Comparison of ENCODE assay signal across 21 cellular contexts in genomic region chr10:111473361-111473760, GRCh38.
"Had no signal": no experiment of that assay in that cellular context is flagged by ENCODE, and none has a peak within 500 bp of the region (broad histone marks: within the 10 kb centered on the region; RNA-seq: fewer than 3 reads in every experiment).

No MANE protein-coding gene starts in this region.

- DNase-seq: colonic mucosa; effector CD4-positive, alpha-beta T cell; endodermal cell; esophagus squamous epithelium; foreskin fibroblast; left colon; left ventricle myocardium superior; naive thymus-derived CD4-positive, alpha-beta T cell; nephron progenitor cell; psoas muscle; retina; spleen; stimulated activated CD4-positive, alpha-beta T cell treated with anti-CD3 and anti-CD28 coated beads, Interleukin-15, amount 100 ng/mL, for 24 hours; stimulated activated CD4-positive, alpha-beta T cell treated with anti-CD3 and anti-CD28 coated beads, Interleukin-1b, Interleukin-23, amount 100 ng/mL, for 48 hours; stimulated activated CD4-positive, alpha-beta T cell treated with anti-CD3 and anti-CD28 coated beads, Interleukin-4, amount 100 ng/mL, for 4 hours; stimulated activated naive CD4-positive, alpha-beta T cell treated with Interleukin-2 at 50 U/mL for 16 hours; thyroid gland; upper lobe of left lung; uterus had no signal

- H3K27ac Mint-ChIP-seq: endodermal cell; naive thymus-derived CD4-positive, alpha-beta T cell; nephron progenitor cell had no signal

- H3K36me3 ChIP-seq: colonic mucosa, esophagus squamous epithelium, spleen, suprapubic skin, thyroid gland, upper lobe of left lung, uterus had no signal

- H3K4me1 Mint-ChIP-seq: naive thymus-derived CD4-positive, alpha-beta T cell had no signal

- H3K4me3 ChIP-seq: colonic mucosa, esophagus squamous epithelium, psoas muscle, spleen, suprapubic skin, thyroid gland, upper lobe of left lung, uterus had no signal

- H3K27ac ChIP-seq: colonic mucosa, esophagus squamous epithelium, psoas muscle, spleen, suprapubic skin, thyroid gland, upper lobe of left lung, uterus had no signal

- H3K9me3 ChIP-seq: colonic mucosa, esophagus squamous epithelium, psoas muscle, spleen, suprapubic skin, thyroid gland, upper lobe of left lung, uterus had no signal

- H3K36me3 Mint-ChIP-seq: naive thymus-derived CD4-positive, alpha-beta T cell had no signal

- H3K4me3 Mint-ChIP-seq: endodermal cell; naive thymus-derived CD4-positive, alpha-beta T cell; nephron progenitor cell had no signal

- H3K27me3 ChIP-seq: colonic mucosa, esophagus squamous epithelium, spleen, suprapubic skin, thyroid gland, upper lobe of left lung, uterus had no signal

- H3K9me3 Mint-ChIP-seq: nephron progenitor cell had no signal

- ATAC-seq: left colon; left ventricle myocardium superior; naive thymus-derived CD4-positive, alpha-beta T cell; psoas muscle; sciatic nerve had no signal

- H3K4me1 ChIP-seq: colonic mucosa, psoas muscle, spleen, thyroid gland, upper lobe of left lung, uterus had no signal
